In the genomic region with DNA sequence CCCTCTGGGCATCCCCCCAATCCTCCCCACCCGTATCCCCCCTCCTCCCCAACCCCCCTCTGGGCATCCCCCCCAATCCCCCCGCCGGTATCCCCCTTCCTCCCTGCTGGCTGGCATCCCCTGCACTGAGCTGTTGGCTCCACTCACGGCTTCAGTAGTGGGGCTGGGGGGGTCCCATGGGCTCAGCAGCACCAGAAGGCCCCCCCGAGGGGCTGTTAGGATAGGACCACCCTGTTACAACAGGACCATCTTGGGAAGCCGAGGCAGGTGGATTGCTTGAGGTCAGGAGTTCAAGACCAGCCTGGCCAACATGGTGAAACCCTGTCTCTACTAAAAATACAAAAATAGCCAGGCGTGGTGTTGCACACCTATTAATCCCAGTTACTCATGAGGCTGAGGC, we compare ENCODE assay signal across 1 cellular context.
A peak's percentile ranks its signal among the peaks of the same experiment; 100 is the strongest.
TF ChIP-seq lines count a peak whose summit lies in the region.

No MANE protein-coding gene starts in this region.

TF ChIP-seq in K562, 482 proteins besides CTCF, POLR2A, EP300 and RAD21:
- TF ChIP-seq IRF2 (CRISPR knock-in tag; IDR thresholded peaks at IDR 0.05) = no peak
- TF ChIP-seq, protein P1, sequence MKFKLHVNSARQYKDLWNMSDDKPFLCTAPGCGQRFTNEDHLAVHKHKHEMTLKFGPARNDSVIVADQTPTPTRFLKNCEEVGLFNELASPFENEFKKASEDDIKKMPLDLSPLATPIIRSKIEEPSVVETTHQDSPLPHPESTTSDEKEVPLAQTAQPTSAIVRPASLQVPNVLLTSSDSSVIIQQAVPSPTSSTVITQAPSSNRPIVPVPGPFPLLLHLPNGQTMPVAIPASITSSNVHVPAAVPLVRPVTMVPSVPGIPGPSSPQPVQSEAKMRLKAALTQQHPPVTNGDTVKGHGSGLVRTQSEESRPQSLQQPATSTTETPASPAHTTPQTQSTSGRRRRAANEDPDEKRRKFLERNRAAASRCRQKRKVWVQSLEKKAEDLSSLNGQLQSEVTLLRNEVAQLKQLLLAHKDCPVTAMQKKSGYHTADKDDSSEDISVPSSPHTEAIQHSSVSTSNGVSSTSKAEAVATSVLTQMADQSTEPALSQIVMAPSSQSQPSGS (CRISPR knock-in tag; IDR thresholded peaks at IDR 0.05) = no peak
- peak; percentile 16; the same call in 1 of the 2 replicates for TF ChIP-seq CEBPG (CRISPR knock-in tag; IDR thresholded peaks at IDR 0.05)
- TF ChIP-seq CEBPG (tag; conservative IDR thresholded peaks at IDR 0.05 in 1 of 2, IDR thresholded peaks at IDR 0.05 in 1 of 2) = no peak
- no peak for TF ChIP-seq RFX5 (IDR thresholded peaks at IDR 0.05; ENCODE audit: low read depth, low read length)
- no peak for TF ChIP-seq ETV1 (tag; conservative IDR thresholded peaks at IDR 0.05; ENCODE audit: low read depth)
- TF ChIP-seq ZBTB17 (CRISPR knock-in tag; IDR thresholded peaks at IDR 0.05) = no peak
